ENCODE assay signal across 2 cellular contexts in the genomic region with DNA sequence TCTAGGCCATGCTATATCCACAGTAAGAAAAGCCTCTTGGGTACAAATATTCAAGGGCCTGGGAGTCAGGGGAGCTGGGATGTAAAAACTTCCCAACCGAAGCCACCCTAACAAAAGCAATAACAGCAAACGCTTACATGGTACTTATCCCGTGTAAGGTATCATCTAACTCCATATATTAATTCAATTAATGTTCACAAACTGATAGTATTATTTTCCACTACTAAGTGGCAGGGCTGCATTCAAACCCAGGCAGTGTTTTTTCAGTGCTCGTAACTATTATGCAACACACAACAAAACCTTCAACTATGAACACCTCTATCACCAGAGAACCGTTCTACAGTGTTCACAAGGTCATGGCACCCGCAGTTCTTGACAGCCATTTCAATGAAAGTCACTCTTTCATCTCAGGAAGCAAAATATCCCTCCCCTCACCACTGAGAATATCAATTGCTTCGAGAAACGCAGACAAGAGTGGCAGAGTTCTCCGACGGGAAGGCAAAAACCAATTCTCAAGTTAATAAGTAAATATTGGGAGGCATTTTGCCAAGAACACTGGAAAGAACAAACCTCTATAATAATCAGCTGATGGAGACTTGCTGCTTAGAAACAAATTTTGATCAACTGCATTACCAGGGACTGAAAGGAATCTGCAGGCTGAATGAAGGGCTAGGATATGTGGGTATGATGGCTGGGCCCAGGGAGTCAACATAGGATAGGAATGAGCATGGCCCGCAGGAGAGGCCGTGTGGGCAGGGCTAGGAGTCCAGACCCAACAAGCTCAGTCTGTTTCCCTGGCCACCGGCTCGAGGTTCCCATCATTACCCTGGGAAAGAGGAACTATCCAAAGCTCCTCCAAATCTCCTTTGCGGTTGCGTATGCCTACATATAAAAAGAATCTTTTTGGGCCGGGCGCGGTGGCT.
TF ChIP-seq lines count a peak whose summit lies in the region.

No MANE protein-coding gene starts in this region.

TF ChIP-seq in SK-N-SH, 30 proteins besides CTCF, POLR2A, EP300 and RAD21 (continued from another document):
- TF ChIP-seq, protein P1, sequence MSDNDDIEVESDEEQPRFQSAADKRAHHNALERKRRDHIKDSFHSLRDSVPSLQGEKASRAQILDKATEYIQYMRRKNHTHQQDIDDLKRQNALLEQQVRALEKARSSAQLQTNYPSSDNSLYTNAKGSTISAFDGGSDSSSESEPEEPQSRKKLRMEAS (IDR thresholded peaks at IDR 0.05; ENCODE audit: low read depth), result no peak
- TF ChIP-seq, protein P2, sequence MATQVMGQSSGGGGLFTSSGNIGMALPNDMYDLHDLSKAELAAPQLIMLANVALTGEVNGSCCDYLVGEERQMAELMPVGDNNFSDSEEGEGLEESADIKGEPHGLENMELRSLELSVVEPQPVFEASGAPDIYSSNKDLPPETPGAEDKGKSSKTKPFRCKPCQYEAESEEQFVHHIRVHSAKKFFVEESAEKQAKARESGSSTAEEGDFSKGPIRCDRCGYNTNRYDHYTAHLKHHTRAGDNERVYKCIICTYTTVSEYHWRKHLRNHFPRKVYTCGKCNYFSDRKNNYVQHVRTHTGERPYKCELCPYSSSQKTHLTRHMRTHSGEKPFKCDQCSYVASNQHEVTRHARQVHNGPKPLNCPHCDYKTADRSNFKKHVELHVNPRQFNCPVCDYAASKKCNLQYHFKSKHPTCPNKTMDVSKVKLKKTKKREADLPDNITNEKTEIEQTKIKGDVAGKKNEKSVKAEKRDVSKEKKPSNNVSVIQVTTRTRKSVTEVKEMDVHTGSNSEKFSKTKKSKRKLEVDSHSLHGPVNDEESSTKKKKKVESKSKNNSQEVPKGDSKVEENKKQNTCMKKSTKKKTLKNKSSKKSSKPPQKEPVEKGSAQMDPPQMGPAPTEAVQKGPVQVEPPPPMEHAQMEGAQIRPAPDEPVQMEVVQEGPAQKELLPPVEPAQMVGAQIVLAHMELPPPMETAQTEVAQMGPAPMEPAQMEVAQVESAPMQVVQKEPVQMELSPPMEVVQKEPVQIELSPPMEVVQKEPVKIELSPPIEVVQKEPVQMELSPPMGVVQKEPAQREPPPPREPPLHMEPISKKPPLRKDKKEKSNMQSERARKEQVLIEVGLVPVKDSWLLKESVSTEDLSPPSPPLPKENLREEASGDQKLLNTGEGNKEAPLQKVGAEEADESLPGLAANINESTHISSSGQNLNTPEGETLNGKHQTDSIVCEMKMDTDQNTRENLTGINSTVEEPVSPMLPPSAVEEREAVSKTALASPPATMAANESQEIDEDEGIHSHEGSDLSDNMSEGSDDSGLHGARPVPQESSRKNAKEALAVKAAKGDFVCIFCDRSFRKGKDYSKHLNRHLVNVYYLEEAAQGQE (IDR thresholded peaks at IDR 0.05; ENCODE audit: low read depth, low read length), result no peak
- TF ChIP-seq SIN3A (IDR thresholded peaks at IDR 0.05; ENCODE audit: borderline replicate concordance, low read depth, low read length) (no peak), SMC3 (IDR thresholded peaks at IDR 0.05; ENCODE audit: low read depth, low read length) (no peak), GABPA (IDR thresholded peaks at IDR 0.05; ENCODE audit: low read depth) (no peak), ZBTB33 (IDR thresholded peaks at IDR 0.05; ENCODE audit: borderline replicate concordance, low read depth) (no peak), NFIC (IDR thresholded peaks at IDR 0.05; ENCODE audit: borderline replicate concordance) (no peak), TEAD4 (IDR thresholded peaks at IDR 0.05; ENCODE audit: borderline replicate concordance, insufficient read depth) (no peak)
- TF ChIP-seq, protein P3, sequence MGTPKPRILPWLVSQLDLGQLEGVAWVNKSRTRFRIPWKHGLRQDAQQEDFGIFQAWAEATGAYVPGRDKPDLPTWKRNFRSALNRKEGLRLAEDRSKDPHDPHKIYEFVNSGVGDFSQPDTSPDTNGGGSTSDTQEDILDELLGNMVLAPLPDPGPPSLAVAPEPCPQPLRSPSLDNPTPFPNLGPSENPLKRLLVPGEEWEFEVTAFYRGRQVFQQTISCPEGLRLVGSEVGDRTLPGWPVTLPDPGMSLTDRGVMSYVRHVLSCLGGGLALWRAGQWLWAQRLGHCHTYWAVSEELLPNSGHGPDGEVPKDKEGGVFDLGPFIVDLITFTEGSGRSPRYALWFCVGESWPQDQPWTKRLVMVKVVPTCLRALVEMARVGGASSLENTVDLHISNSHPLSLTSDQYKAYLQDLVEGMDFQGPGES (IDR thresholded peaks at IDR 0.05; ENCODE audit: low read depth, low read length), result no peak
TF ChIP-seq in SK-N-SH: peak in this region for 0.

TF ChIP-seq in SK-N-SH treated with all-trans-retinoic acid at 6 μM for 48 hours, 23 proteins besides CTCF, POLR2A, EP300 and RAD21 (continued from another document):
- TF ChIP-seq, protein P4, sequence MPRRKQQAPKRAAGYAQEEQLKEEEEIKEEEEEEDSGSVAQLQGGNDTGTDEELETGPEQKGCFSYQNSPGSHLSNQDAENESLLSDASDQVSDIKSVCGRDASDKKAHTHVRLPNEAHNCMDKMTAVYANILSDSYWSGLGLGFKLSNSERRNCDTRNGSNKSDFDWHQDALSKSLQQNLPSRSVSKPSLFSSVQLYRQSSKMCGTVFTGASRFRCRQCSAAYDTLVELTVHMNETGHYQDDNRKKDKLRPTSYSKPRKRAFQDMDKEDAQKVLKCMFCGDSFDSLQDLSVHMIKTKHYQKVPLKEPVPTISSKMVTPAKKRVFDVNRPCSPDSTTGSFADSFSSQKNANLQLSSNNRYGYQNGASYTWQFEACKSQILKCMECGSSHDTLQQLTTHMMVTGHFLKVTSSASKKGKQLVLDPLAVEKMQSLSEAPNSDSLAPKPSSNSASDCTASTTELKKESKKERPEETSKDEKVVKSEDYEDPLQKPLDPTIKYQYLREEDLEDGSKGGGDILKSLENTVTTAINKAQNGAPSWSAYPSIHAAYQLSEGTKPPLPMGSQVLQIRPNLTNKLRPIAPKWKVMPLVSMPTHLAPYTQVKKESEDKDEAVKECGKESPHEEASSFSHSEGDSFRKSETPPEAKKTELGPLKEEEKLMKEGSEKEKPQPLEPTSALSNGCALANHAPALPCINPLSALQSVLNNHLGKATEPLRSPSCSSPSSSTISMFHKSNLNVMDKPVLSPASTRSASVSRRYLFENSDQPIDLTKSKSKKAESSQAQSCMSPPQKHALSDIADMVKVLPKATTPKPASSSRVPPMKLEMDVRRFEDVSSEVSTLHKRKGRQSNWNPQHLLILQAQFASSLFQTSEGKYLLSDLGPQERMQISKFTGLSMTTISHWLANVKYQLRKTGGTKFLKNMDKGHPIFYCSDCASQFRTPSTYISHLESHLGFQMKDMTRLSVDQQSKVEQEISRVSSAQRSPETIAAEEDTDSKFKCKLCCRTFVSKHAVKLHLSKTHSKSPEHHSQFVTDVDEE (CRISPR knock-in tag; IDR thresholded peaks at IDR 0.05), result no peak
- no peak for TF ChIP-seq CSDC2 (CRISPR knock-in tag; IDR thresholded peaks at IDR 0.05)
- no peak for TF ChIP-seq SNAI2 (CRISPR knock-in tag; IDR thresholded peaks at IDR 0.05)
